In the genomic region with DNA sequence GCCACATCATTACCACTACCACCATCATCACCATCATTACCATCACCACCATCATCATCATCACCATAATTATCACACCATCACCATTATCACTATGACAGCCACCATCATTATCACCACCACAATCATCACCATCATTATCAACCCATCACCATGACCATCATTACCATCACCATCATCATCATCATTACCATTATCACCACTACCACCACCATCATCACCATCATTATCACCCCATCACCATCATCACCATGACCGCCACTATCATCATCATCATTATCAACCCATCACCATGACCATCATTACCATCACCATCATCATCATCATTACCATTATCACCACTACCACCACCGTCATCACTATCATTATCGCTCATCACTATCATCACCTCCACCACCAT, we compare ENCODE assay signal across 2 cellular contexts. TPM values are rescaled to one million over a fixed set of nuclear protein-coding genes. Genes with fewer than 3 reads are reported as not detected.
"Had no signal": no experiment of that assay in that cellular context is flagged by ENCODE, and none has a peak within 500 bp of the region (broad histone marks: within the 10 kb centered on the region; RNA-seq: fewer than 3 reads in every experiment).

No MANE protein-coding gene starts in this region.

RNA-seq across cellular contexts. Expression of a gene that starts 36.5 kb away (rescaled TPM):
- total RNA-seq: naive thymus-derived CD8-positive, alpha-beta T cell; natural killer cell treated with Interleukin-12 subunit alpha and Interleukin-12 subunit beta and Interleukin-15 and Interleukin-18, amount 100 ng/mL, for 72 hours had no signal
- polyA plus RNA-seq: naive thymus-derived CD8-positive, alpha-beta T cell had no signal
